In the genomic region with DNA sequence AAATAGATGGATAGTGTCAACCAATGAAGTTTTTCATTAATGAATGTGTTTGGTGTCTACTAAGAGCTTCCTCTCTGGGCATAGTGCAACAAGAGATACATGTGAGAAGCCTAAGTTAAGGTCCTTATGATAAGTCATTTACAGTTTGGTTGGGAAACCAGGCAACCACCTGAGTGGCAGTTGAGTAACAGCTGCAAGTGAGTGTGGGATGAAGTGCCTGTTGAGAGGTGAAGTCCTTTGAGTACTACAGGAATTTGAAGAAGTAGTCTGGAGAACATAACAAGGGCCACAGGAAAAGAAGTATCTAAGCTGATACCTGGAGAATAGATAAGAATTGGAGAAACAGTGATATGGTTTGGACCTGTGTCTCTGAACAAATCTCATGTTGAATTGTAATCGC, we compare ENCODE assay signal across 29 cellular contexts. TPM values are rescaled to one million over a fixed set of nuclear protein-coding genes. Genes with fewer than 3 reads are reported as not detected.
DNase-seq lines count a peak whose midpoint lies in the region; ATAC-seq, FAIRE-seq and TF ChIP-seq lines count a peak whose summit lies in the region.
"Had no signal": no experiment of that assay in that cellular context is flagged by ENCODE, and none has a peak within 500 bp of the region (broad histone marks: within the 10 kb centered on the region; RNA-seq: fewer than 3 reads in every experiment).

No MANE protein-coding gene starts in this region.

- no peak for TF ChIP-seq POLR2A in A549 (IDR thresholded peaks at IDR 0.05; ENCODE audit: low read length)

- no peak overlapping the region for H3K23ac ChIP-seq in trophoblast cell (ENCODE audit: low read length)

- no peaks in the 10 kb centered on the region for H3K36me3 ChIP-seq in left lung
- no peaks in the 10 kb centered on the region for H3K36me3 ChIP-seq in trophoblast cell (ENCODE audit: control insufficient read depth in 1 of 2, insufficient read depth in 2 of 2, low read length in 2 of 2)
- H3K36me3 ChIP-seq: BE2C, BLaER1 had no signal

- H3K4ac ChIP-seq in trophoblast cell (ENCODE audit: low read depth, low read length): no peak overlapping the region

- CTCF ChIA-PET in A549 (lab: Yijun Ruan, JAX): interaction anchor here (1.4 kb wide), 1 partner anchor 9 kb away, joined by 3 read pairs; no protein-coding TSS in a partner anchor

- no peak overlapping the region for H3K18ac ChIP-seq in trophoblast cell (ENCODE audit: low read length)

- H3K27ac ChIP-seq in A549 (no peak overlapping the region), left lung (no peak overlapping the region), trophoblast cell (ENCODE audit: low read depth, low read length) (no peak overlapping the region)
- H3K27ac ChIP-seq: 22Rv1, BLaER1 had no signal

- POLR2A ChIA-PET in A549 (lab: Yijun Ruan, JAX): no interaction called here

- peak overlapping the region; percentile 49 for H2BK12ac ChIP-seq in trophoblast cell (ENCODE audit: low read length)

- H4K91ac ChIP-seq in trophoblast cell (ENCODE audit: low read depth, low read length): no peak overlapping the region

- no peaks in the 10 kb centered on the region for H3K27me3 ChIP-seq in left lung
- H3K27me3 ChIP-seq in trophoblast cell (ENCODE audit: insufficient read depth, low read length): no peaks in the 10 kb centered on the region
- H3K27me3 ChIP-seq: BE2C had no signal

- no peak overlapping the region for H4K12ac ChIP-seq in trophoblast cell (ENCODE audit: low read depth, low read length)

- H3K4me3 ChIP-seq in A549: no peak overlapping the region
- no peak overlapping the region for H3K4me3 ChIP-seq in left lung
- H3K4me3 ChIP-seq in trophoblast cell (ENCODE audit: low read depth, low read length): no peak overlapping the region
- H3K4me3 ChIP-seq: BLaER1, GM12878 had no signal

- H3K14ac ChIP-seq in trophoblast cell (ENCODE audit: low read length): no peak overlapping the region

- no peak overlapping the region for H2BK5ac ChIP-seq in trophoblast cell (ENCODE audit: low read depth, low read length, poor library complexity)

- WGBS in A549 (ENCODE audit: missing lambda C conversion rate): 55% methylated on average over 1 of the region's 1 CpG
- no CpG with 5 or more reads among the region's 1 CpG for WGBS in trophoblast cell (ENCODE audit: extremely low coverage, insufficient coverage, insufficient read length)

- TF ChIP-seq EP300 in A549 (IDR thresholded peaks at IDR 0.05): no peak

- FAIRE-seq in A549 (lab: Jason Lieb, UNC): peak; percentile 56
- FAIRE-seq: GM12878, GM12892, GM18507 had no signal

- ATAC-seq in A549 (no peak), left lung (peak; percentile 65)
- ATAC-seq: GM12878 had no signal

- no peak overlapping the region for H3K9ac ChIP-seq in trophoblast cell (ENCODE audit: low read length)
- H3K9ac ChIP-seq: BLaER1 had no signal

- H2AK5ac ChIP-seq in trophoblast cell (ENCODE audit: low read length): no peak overlapping the region

- no peak for TF ChIP-seq RAD21 in A549 (conservative IDR thresholded peaks at IDR 0.05 in 1 of 2, IDR thresholded peaks at IDR 0.05 in 1 of 2)

- no peak overlapping the region for H2BK120ac ChIP-seq in trophoblast cell (ENCODE audit: insufficient read depth, low read length, poor library complexity)

- TF ChIP-seq CTCF in A549 (IDR thresholded peaks at IDR 0.05): no peak
- no peak for TF ChIP-seq CTCF in left lung (IDR thresholded peaks at IDR 0.05)

- no peaks in the 10 kb centered on the region for H3K79me2 ChIP-seq in trophoblast cell (ENCODE audit: control insufficient read depth, insufficient read depth, low read length, poor library complexity)

- no peak overlapping the region for H2AFZ ChIP-seq in trophoblast cell (ENCODE audit: insufficient read depth, low read length, poor library complexity)

- peaks cover 13% of the 10 kb centered on the region for H3K79me1 ChIP-seq in trophoblast cell (ENCODE audit: low read length)

- no peak overlapping the region for H4K8ac ChIP-seq in trophoblast cell (ENCODE audit: low read depth, low read length)

- intact Hi-C loops in left lung (cut with DNase I): no loop called here

- no peak for DNase-seq in A549 (ENCODE audit: low read depth in 1 of 2, low spot score in 1 of 2)
- no peak for DNase-seq in left lung
- DNase-seq in trophoblast cell: no peak
- no peak for DNase-seq in stimulated activated CD4-positive, alpha-beta T cell treated with anti-CD3 and anti-CD28 coated beads, Interleukin-2, amount 100 ng/mL, for 48 hours
- no peak for DNase-seq in HK-2 (ENCODE audit: unreplicated experiment)
- no peak for DNase-seq in NCI-H82 (lab: John Stamatoyannopoulos, UW)
- DNase-seq: ACHN; BE2C; C1 segment of cervical spinal cord; CD4-positive, alpha-beta memory T cell; CD4-positive, CD25-positive, alpha-beta regulatory T cell; CD8-positive, alpha-beta memory T cell; COR-L47; DMS 273 treated with DMSO at 0.1 percent for 48 hours; DMS153; DMS53; DMS79; DND-41; EL; GDM1 had no signal

- H3K4me1 ChIP-seq in A549: no peaks in the 10 kb centered on the region
- no peaks in the 10 kb centered on the region for H3K4me1 ChIP-seq in left lung
- H3K4me1 ChIP-seq in trophoblast cell (ENCODE audit: control insufficient read depth in 1 of 2, insufficient read depth in 2 of 2, low read length in 2 of 2): no peaks in the 10 kb centered on the region
- H3K4me1 ChIP-seq: BE2C had no signal

- H3K9me3 ChIP-seq in A549 (no peaks in the 10 kb centered on the region), left lung (no peaks in the 10 kb centered on the region), trophoblast cell (ENCODE audit: insufficient read depth, low read depth, low read length) (no peaks in the 10 kb centered on the region)
- H3K9me3 ChIP-seq: BE2C, BLaER1 had no signal

- H3K4me2 ChIP-seq in A549 (no peak overlapping the region), trophoblast cell (ENCODE audit: low read length) (no peak overlapping the region)
- H3K4me2 ChIP-seq: BLaER1 had no signal

TF ChIP-seq in A549, 52 proteins besides CTCF, POLR2A, EP300 and RAD21:
- TF ChIP-seq KDM1A (IDR thresholded peaks at IDR 0.05; ENCODE audit: low read depth) (no peak), RNF2 (IDR thresholded peaks at IDR 0.05; ENCODE audit: borderline replicate concordance, low read depth) (no peak), GATA3 (IDR thresholded peaks at IDR 0.05; ENCODE audit: borderline replicate concordance) (no peak), KDM5A (IDR thresholded peaks at IDR 0.05) (no peak), PHF8 (IDR thresholded peaks at IDR 0.05; ENCODE audit: borderline replicate concordance, low read depth) (no peak), SREBF2 (IDR thresholded peaks at IDR 0.05) (no peak), PBX3 (IDR thresholded peaks at IDR 0.05) (no peak), TFCP2L1 (CRISPR knock-in tag; IDR thresholded peaks at IDR 0.05) (no peak), TP53 (CRISPR knock-in tag; IDR thresholded peaks at IDR 0.05) (no peak), HEYL (CRISPR knock-in tag; IDR thresholded peaks at IDR 0.05) (no peak)
- TF ChIP-seq, protein P1, sequence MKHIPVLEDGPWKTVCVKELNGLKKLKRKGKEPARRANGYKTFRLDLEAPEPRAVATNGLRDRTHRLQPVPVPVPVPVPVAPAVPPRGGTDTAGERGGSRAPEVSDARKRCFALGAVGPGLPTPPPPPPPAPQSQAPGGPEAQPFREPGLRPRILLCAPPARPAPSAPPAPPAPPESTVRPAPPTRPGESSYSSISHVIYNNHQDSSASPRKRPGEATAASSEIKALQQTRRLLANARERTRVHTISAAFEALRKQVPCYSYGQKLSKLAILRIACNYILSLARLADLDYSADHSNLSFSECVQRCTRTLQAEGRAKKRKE (CRISPR knock-in tag; IDR thresholded peaks at IDR 0.05; ENCODE audit: low read depth): no peak

RNA-seq across cellular contexts. Expression of gene FRMPD4, which starts 48.5 kb away (rescaled TPM):
- polyA plus RNA-seq in A549 (2011; rRNA removed) (0.28 and 0.36 TPM in 2 replicates), A549 (2017; fragmentation: RNase III; extraction: RNeasy Plus Mini Kit Qiagen cat#74134 plus additional on column Dnase treatment) (0.04 to 0.08 TPM (median 0.07 TPM) in 3 replicates)
- polyA plus RNA-seq in A549 (2012; cell fraction: cytosol; rRNA removed): 0.10 and 0.12 TPM in 2 replicates
- polyA plus RNA-seq in A549 (2012; cell fraction: nucleus; rRNA removed): 0.08 and 0.27 TPM in 2 replicates
- polyA minus RNA-seq in A549 (2011; rRNA and poly(A)+ RNA removed): 0.39 and 0.91 TPM in 2 replicates
- total RNA-seq in left lung: not detected
- 2.1 and 2.4 TPM in 2 replicates for polyA plus RNA-seq in trophoblast cell (2013)
- total RNA-seq: A673; CD4-positive, alpha-beta memory T cell; CD4-positive, CD25-positive, alpha-beta regulatory T cell; CD8-positive, alpha-beta memory T cell; Daoy; G401; GM12878 had no signal
- polyA plus RNA-seq: CD14-positive monocyte; CD4-positive, alpha-beta memory T cell; CD4-positive, CD25-positive, alpha-beta regulatory T cell; CD8-positive, alpha-beta memory T cell; GM12878 had no signal
